ENCODE assay signal across 21 cellular contexts in genomic region chr1:31849653-31850052, GRCh38. TPM values are rescaled to one million over a fixed set of nuclear protein-coding genes. Genes with fewer than 3 reads are reported as not detected.
"Had no signal": no experiment of that assay in that cellular context is flagged by ENCODE, and none has a peak within 500 bp of the region (broad histone marks: within the 10 kb centered on the region; RNA-seq: fewer than 3 reads in every experiment).

No MANE protein-coding gene starts in this region.

- H3K36me3 Mint-ChIP-seq: activated naive CD4-positive, alpha-beta T cell treated with anti-CD3 and anti-CD28 coated beads, Interleukin-2, amount 50 U/mL, for 72 hours had no signal

- DNase-seq: activated CD4-positive, alpha-beta T cell treated with anti-CD3 and anti-CD28 coated beads, Interleukin-2, amount 10 ng/mL, durations not matched to agents 7 days and 5 days; amygdala; endodermal cell; foreskin keratinocyte; left cardiac atrium; mesendoderm; nephron progenitor cell; occipital lobe; T-helper 1 cell; T1000; testis; upper lobe of left lung had no signal

- H3K27me3 ChIP-seq: cardiac muscle cell, foreskin keratinocyte, hepatocyte, testis, upper lobe of left lung had no signal

- H3K4me3 Mint-ChIP-seq: endodermal cell, nephron progenitor cell had no signal

- H3K27me3 Mint-ChIP-seq: activated CD4-positive, alpha-beta T cell treated with anti-CD3 and anti-CD28 coated beads, Interleukin-2, amount 10 ng/mL, durations not matched to agents 7 days and 5 days; progenitor cell of endocrine pancreas had no signal

- H3K27ac Mint-ChIP-seq: endodermal cell, nephron progenitor cell, progenitor cell of endocrine pancreas had no signal

- H3K4me1 ChIP-seq: foreskin keratinocyte, testis, upper lobe of left lung had no signal

- H3K9me3 Mint-ChIP-seq: activated T-helper 2 cell treated with anti-CD3 and anti-CD28 coated beads, Interferon-gamma antibody, Interleukin-2, Interleukin-4, amounts not matched to agents 10 μg/mL and 5 μg/mL and 100 μg/mL, durations not matched to agents 14 hours and 24 hours and 36 hours had no signal

- H3K9me3 ChIP-seq: testis, upper lobe of left lung had no signal

- H3K36me3 ChIP-seq: cardiac muscle cell, upper lobe of left lung had no signal

- H3K4me3 ChIP-seq: cardiac muscle cell, hepatocyte, skin epidermis, testis, upper lobe of left lung had no signal

- ATAC-seq: foreskin keratinocyte, left cardiac atrium, SK-N-SH treated with all-trans-retinoic acid at 6 μM for 48 hours had no signal

- H3K27ac ChIP-seq: cardiac muscle cell, epithelial cell of prostate, foreskin keratinocyte, hepatocyte, testis, upper lobe of left lung had no signal

- H3K4me1 Mint-ChIP-seq: endodermal cell had no signal

RNA-seq across cellular contexts. Expression of gene SPOCD1, which starts 33.8 kb away (rescaled TPM):
- total RNA-seq: activated CD8-positive, alpha-beta memory T cell treated with anti-CD3 and anti-CD28 coated beads for 36 hours; activated T-helper 2 cell treated with anti-CD3 and anti-CD28 coated beads, Interferon-gamma antibody, Interleukin-2, Interleukin-4, amounts not matched to agents 10 μg/mL and 5 μg/mL and 100 μg/mL, durations not matched to agents 14 hours and 24 hours and 36 hours; occipital lobe had no signal
